In the genomic region with DNA sequence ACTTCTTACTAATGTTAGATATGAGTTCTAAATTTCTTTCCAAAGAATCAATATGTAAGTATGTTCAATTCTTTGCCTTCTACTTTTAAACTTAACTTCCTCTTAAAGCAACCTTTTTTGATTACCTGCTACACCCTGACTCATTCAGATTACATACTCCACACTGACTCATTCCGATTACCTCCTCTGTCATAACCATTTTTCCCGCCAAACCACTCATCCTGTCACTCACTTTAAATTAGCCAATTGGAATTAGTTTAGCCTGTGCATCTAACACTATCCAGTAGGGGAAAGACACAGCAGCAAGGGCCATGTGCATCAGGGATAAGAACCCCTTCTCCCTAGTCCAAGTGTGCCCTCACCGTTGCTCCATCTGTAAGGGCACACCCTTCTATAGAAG, we compare ENCODE assay signal across 22 cellular contexts.
DNase-seq lines count a peak whose midpoint lies in the region; ATAC-seq and TF ChIP-seq lines count a peak whose summit lies in the region.
"Had no signal": no experiment of that assay in that cellular context is flagged by ENCODE, and none has a peak within 500 bp of the region (broad histone marks: within the 10 kb centered on the region; RNA-seq: fewer than 3 reads in every experiment).

No MANE protein-coding gene starts in this region.

- H3K36me3 Mint-ChIP-seq in Calu3 (ENCODE audit: insufficient read depth, unreplicated experiment), result no peaks in the 10 kb centered on the region
- no peaks in the 10 kb centered on the region for H3K36me3 Mint-ChIP-seq in activated naive CD4-positive, alpha-beta T cell treated with anti-CD3 and anti-CD28 coated beads, Interleukin-2, amount 50 U/mL, for 72 hours
- H3K36me3 Mint-ChIP-seq in naive thymus-derived CD8-positive, alpha-beta T cell, result no peaks in the 10 kb centered on the region
- H3K36me3 Mint-ChIP-seq: activated naive CD8-positive, alpha-beta T cell; type B pancreatic cell had no signal

- no peaks in the 10 kb centered on the region for H3K4me1 ChIP-seq in gastrocnemius medialis
- H3K4me1 ChIP-seq: ascending aorta, left lung had no signal

- no peak for TF ChIP-seq POLR2A in gastrocnemius medialis (IDR thresholded peaks at IDR 0.05)

- no peak overlapping the region for H3K27ac ChIP-seq in gastrocnemius medialis
- H3K27ac ChIP-seq: ascending aorta, dorsolateral prefrontal cortex, left lung, skin epidermis had no signal

- in situ Hi-C loops in gastrocnemius medialis (cut with MboI; ENCODE audit: low sequenced_read_pairs in 4 of 4), result no loop called here

- no TSS peak for BruUV-seq in Calu3 (replicated peaks; lab: Mats Ljungman, UMichigan)

- no peaks in the 10 kb centered on the region for H3K27me3 Mint-ChIP-seq in Calu3 (ENCODE audit: unreplicated experiment)
- no peaks in the 10 kb centered on the region for H3K27me3 Mint-ChIP-seq in naive thymus-derived CD8-positive, alpha-beta T cell
- H3K27me3 Mint-ChIP-seq: activated naive CD8-positive, alpha-beta T cell; CD4-positive, alpha-beta T cell; central memory CD8-positive, alpha-beta T cell had no signal

- CTCF ChIA-PET in Calu3 (lab: Charles Lee), result no interaction called here

- H3K27ac Mint-ChIP-seq in Calu3 (ENCODE audit: unreplicated experiment), result peak overlapping the region; percentile 7
- no peak overlapping the region for H3K27ac Mint-ChIP-seq in activated naive CD4-positive, alpha-beta T cell treated with anti-CD3 and anti-CD28 coated beads, Interleukin-2, amount 50 U/mL, for 72 hours
- H3K27ac Mint-ChIP-seq in naive thymus-derived CD8-positive, alpha-beta T cell, result no peak overlapping the region
- H3K27ac Mint-ChIP-seq: activated naive CD8-positive, alpha-beta T cell; CD4-positive, alpha-beta T cell; type B pancreatic cell had no signal

- peaks cover 2% of the 10 kb centered on the region for H3K9me3 Mint-ChIP-seq in Calu3 (ENCODE audit: low read depth, unreplicated experiment)
- peaks cover 18 to 22% of the 10 kb centered on the region in 2 donors for H3K9me3 Mint-ChIP-seq in activated naive CD4-positive, alpha-beta T cell treated with anti-CD3 and anti-CD28 coated beads, Interleukin-2, amount 50 U/mL, for 72 hours
- peaks cover 3 to 24% (median 11%) of the 10 kb centered on the region in 9 donors for H3K9me3 Mint-ChIP-seq in naive thymus-derived CD8-positive, alpha-beta T cell
- H3K9me3 Mint-ChIP-seq: type B pancreatic cell had no signal

- H3K27me3 ChIP-seq in gastrocnemius medialis, result no peaks in the 10 kb centered on the region
- H3K27me3 ChIP-seq: ascending aorta, left lung had no signal

- no peak for TF ChIP-seq CTCF in Calu3 (IDR thresholded peaks at IDR 0.05; ENCODE audit: unreplicated experiment)
- TF ChIP-seq CTCF in epithelial cell of esophagus (IDR thresholded peaks at IDR 0.05; ENCODE audit: insufficient read depth, low read depth, low read length, missing control alignments), result peak; percentile 23
- TF ChIP-seq CTCF in gastrocnemius medialis (IDR thresholded peaks at IDR 0.05 in 4 of 5, conservative IDR thresholded peaks at IDR 0.05 in 1 of 5), result no peak

- H3K36me3 ChIP-seq in gastrocnemius medialis, result no peaks in the 10 kb centered on the region
- H3K36me3 ChIP-seq: ascending aorta, left lung had no signal

- H3K9me3 ChIP-seq in gastrocnemius medialis, result no peaks in the 10 kb centered on the region
- H3K9me3 ChIP-seq: ascending aorta, left lung had no signal

- intact Hi-C loops in Calu3 (cut with micrococcal nuclease; ENCODE audit: unreplicated experiment), result no loop called here
- intact Hi-C loops in gastrocnemius medialis (cut with DNase I; ENCODE audit: low total_unique reads), result no loop called here

- no peak for ATAC-seq in gastrocnemius medialis
- no peak for ATAC-seq in activated naive CD4-positive, alpha-beta T cell treated with anti-CD3 and anti-CD28 coated beads, Interleukin-2, amount 50 U/mL, for 72 hours
- no peak for ATAC-seq in naive thymus-derived CD8-positive, alpha-beta T cell
- ATAC-seq: left lung had no signal

- peak; percentile 8 for DNase-seq in Calu3
- peak; percentile 46 for DNase-seq in ELR (ENCODE audit: low read depth)
- peak; percentile 26 for DNase-seq in OCI-M1 (lab: John Stamatoyannopoulos, UW)
- DNase-seq in epithelial cell of esophagus (ENCODE audit: low read depth), result peak; percentile 85
- DNase-seq in gastrocnemius medialis, result no peak
- no peak for DNase-seq in activated naive CD4-positive, alpha-beta T cell treated with anti-CD3 and anti-CD28 coated beads, Interleukin-2, amount 50 U/mL, for 72 hours (ENCODE audit: low spot score in 2 of 2)
- DNase-seq in naive thymus-derived CD8-positive, alpha-beta T cell, result no peak
- DNase-seq: activated CD4-positive, alpha-beta T cell treated with anti-CD3 and anti-CD28 coated beads, Interleukin-2, amount 50 U/mL, for 4 hours; activated CD4-positive, CD25-positive, alpha-beta regulatory T cell; activated CD8-positive, alpha-beta memory T cell treated with anti-CD3 and anti-CD28 coated beads, Interleukin-2, amount 50 U/mL, for 4 hours; CD4-positive, alpha-beta T cell; DMS79; dorsolateral prefrontal cortex; left lung; NCI-H1417 treated with DMSO at 0.1 percent for 48 hours; NCI-H524 treated with DMSO at 0.1 percent for 48 hours; nucleus accumbens had no signal

- H3K4me3 ChIP-seq in epithelial cell of esophagus (ENCODE audit: low read length) (no peak overlapping the region), gastrocnemius medialis (no peak overlapping the region)
- H3K4me3 ChIP-seq: ascending aorta, dorsolateral prefrontal cortex, left lung, skin epidermis had no signal

- no peak overlapping the region for H3K4me3 Mint-ChIP-seq in Calu3 (ENCODE audit: low read depth, unreplicated experiment)
- no peak overlapping the region for H3K4me3 Mint-ChIP-seq in naive thymus-derived CD8-positive, alpha-beta T cell
- H3K4me3 Mint-ChIP-seq: activated naive CD8-positive, alpha-beta T cell; CD4-positive, alpha-beta T cell; central memory CD8-positive, alpha-beta T cell; type B pancreatic cell had no signal

- peaks cover 21% of the 10 kb centered on the region for H3K4me1 Mint-ChIP-seq in Calu3 (ENCODE audit: low read depth, unreplicated experiment)
- H3K4me1 Mint-ChIP-seq in naive thymus-derived CD8-positive, alpha-beta T cell, result no peaks in the 10 kb centered on the region
- H3K4me1 Mint-ChIP-seq: central memory CD8-positive, alpha-beta T cell had no signal

- POLR2A ChIA-PET in naive thymus-derived CD8-positive, alpha-beta T cell (lab: Charles Lee), result no interaction called here

Comparison
In these comparisons a context has a peak if more than half of its experiments do, and no peak if none do; other contexts are left out.
1. DNase-seq: peak in Calu3 (single experiment), ELR (single experiment), OCI-M1 (single experiment) and epithelial cell of esophagus (single experiment); none in gastrocnemius medialis (0 of 2), activated naive CD4-positive, alpha-beta T cell treated with anti-CD3 and anti-CD28 coated beads, Interleukin-2, amount 50 U/mL, for 72 hours (0 of 2) and naive thymus-derived CD8-positive, alpha-beta T cell (0 of 10).